In the genomic region with DNA sequence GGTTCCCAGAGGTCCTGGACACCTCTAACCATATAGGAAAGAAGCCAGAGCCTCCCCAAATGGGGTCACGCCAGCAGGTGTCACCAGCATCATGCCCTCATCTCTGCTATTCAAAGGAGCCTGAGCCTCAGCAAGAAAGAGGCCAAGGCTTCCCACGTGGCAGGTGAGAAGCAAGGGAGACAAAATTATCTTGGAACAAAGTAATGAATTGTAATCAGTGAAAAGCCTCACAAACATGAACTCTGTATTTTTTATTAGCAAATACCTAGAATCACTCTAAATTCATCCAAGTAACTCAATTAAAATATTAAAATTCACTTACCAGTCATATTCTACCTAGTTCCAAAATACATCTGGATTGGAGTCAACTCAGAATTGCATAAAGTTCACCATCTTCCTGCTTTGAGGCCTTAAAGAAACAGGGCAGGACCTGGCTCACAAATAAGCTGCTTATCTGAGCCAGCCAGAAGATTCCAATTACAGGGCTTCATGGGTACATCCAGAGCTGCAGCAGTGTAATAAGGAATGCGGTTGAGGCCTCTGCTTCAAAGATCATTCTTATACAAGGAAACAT, we compare ENCODE assay signal across 9 cellular contexts.
DNase-seq lines count a peak whose midpoint lies in the region; ATAC-seq and TF ChIP-seq lines count a peak whose summit lies in the region.
"Had no signal": no experiment of that assay in that cellular context is flagged by ENCODE, and none has a peak within 500 bp of the region (broad histone marks: within the 10 kb centered on the region; RNA-seq: fewer than 3 reads in every experiment).

No MANE protein-coding gene starts in this region.

- intact Hi-C loops in PC-3 (cut with micrococcal nuclease), result loop anchor here (10.0 kb wide), 1 partner anchor 190 kb away; no protein-coding TSS in a partner anchor

- H3K9me3 ChIP-seq in PC-3 (ENCODE audit: low read length) (no peaks in the 10 kb centered on the region), smooth muscle cell (replicated peaks; ENCODE audit: low read depth) (no peaks in the 10 kb centered on the region), Peyer's patch (no peaks in the 10 kb centered on the region)

- H3K9ac ChIP-seq in PC-3 (ENCODE audit: low read length) (no peak overlapping the region), smooth muscle cell (ENCODE audit: low read depth) (no peak overlapping the region)

- DNase-seq in DMS153 (lab: John Stamatoyannopoulos, UW) (peak; percentile 1), DMS153 treated with DMSO at 0.1 percent for 48 hours (lab: John Stamatoyannopoulos, UW; ENCODE audit: unreplicated experiment) (no peak), PC-3 (peak; percentile 37), fibroblast of villous mesenchyme (ENCODE audit: low read depth) (peak; percentile 64), smooth muscle cell (lab: John Stamatoyannopoulos, UW; ENCODE audit: unreplicated experiment) (no peak), Peyer's patch (no peak), medulla oblongata (ENCODE audit: extremely low spot score) (no peak)
- DNase-seq in stimulated activated CD4-positive, alpha-beta T cell treated with anti-CD3 and anti-CD28 coated beads, Interleukin-2, amount 100 ng/mL, for 24 hours, result no peak
- DNase-seq: NCI-H1048 had no signal

- H3K9me2 ChIP-seq in PC-3 (replicated peaks; ENCODE audit: low read length), result no peaks in the 10 kb centered on the region

- POLR2A ChIA-PET in PC-3 (lab: Charles Lee; ENCODE audit: unreplicated experiment), result no interaction called here

- H3F3A ChIP-seq in PC-3 (ENCODE audit: low read length, unreplicated experiment), result no peaks in the 10 kb centered on the region
- H3F3A ChIP-seq in smooth muscle cell (ENCODE audit: low read depth), result peaks cover 5% of the 10 kb centered on the region

- no peak overlapping the region for H3K4me2 ChIP-seq in PC-3 (ENCODE audit: low read length)
- H3K4me2 ChIP-seq in smooth muscle cell, result no peak overlapping the region

- no peaks in the 10 kb centered on the region for H4K20me1 ChIP-seq in PC-3 (ENCODE audit: low read length)
- H4K20me1 ChIP-seq in smooth muscle cell (ENCODE audit: low read depth), result no peaks in the 10 kb centered on the region

- H3K79me2 ChIP-seq in PC-3 (ENCODE audit: low read length) (no peaks in the 10 kb centered on the region), smooth muscle cell (ENCODE audit: low read depth) (no peaks in the 10 kb centered on the region)

- BruUV-seq in PC-3 (replicated peaks; lab: Mats Ljungman, UMichigan), result no TSS peak

- H3K4me1 ChIP-seq in PC-3 (ENCODE audit: insufficient read depth, low read length) (no peaks in the 10 kb centered on the region), smooth muscle cell (ENCODE audit: low read depth) (peaks cover 10% of the 10 kb centered on the region), Peyer's patch (peaks cover 0 to 16% (median 0%) of the 10 kb centered on the region in 4 donors)

- H3K36me3 ChIP-seq in PC-3 (ENCODE audit: low read depth, low read length) (no peaks in the 10 kb centered on the region), smooth muscle cell (ENCODE audit: low read depth) (no peaks in the 10 kb centered on the region), Peyer's patch (no peaks in the 10 kb centered on the region)

- no peak overlapping the region for H2AFZ ChIP-seq in PC-3 (ENCODE audit: low read length)
- no peak overlapping the region for H2AFZ ChIP-seq in smooth muscle cell (ENCODE audit: low read depth)

- no peak overlapping the region for H3K27ac ChIP-seq in PC-3 (ENCODE audit: low read length)
- peak overlapping the region; percentile 5 for H3K27ac ChIP-seq in smooth muscle cell (ENCODE audit: low read depth)
- H3K27ac ChIP-seq in Peyer's patch, result no peak overlapping the region

- 50% methylated on average over 3 of the region's 3 CpGs for WGBS in smooth muscle cell (ENCODE audit: low lambda C conversion rate)

- H3K27me3 ChIP-seq in PC-3 (ENCODE audit: low read length), result no peaks in the 10 kb centered on the region
- H3K27me3 ChIP-seq in smooth muscle cell (ENCODE audit: low read depth), result no peaks in the 10 kb centered on the region
- H3K27me3 ChIP-seq in Peyer's patch, result no peaks in the 10 kb centered on the region

- H3K4me3 ChIP-seq in PC-3 (ENCODE audit: low read length) (no peak overlapping the region), fibroblast of villous mesenchyme (ENCODE audit: low read depth, low read length) (no peak overlapping the region), smooth muscle cell (no peak overlapping the region), Peyer's patch (no peak overlapping the region)

- TF ChIP-seq CTCF in PC-3 (conservative IDR thresholded peaks at IDR 0.05; ENCODE audit: low read depth, low read length) (peak; percentile 56), fibroblast of villous mesenchyme (IDR thresholded peaks at IDR 0.05; ENCODE audit: insufficient read depth, low read depth, low read length) (no peak), smooth muscle cell (IDR thresholded peaks at IDR 0.05; ENCODE audit: borderline replicate concordance, insufficient read depth, poor library complexity, severe bottlenecking) (no peak), Peyer's patch (IDR thresholded peaks at IDR 0.05) (no peak)

- TF ChIP-seq POLR2A in Peyer's patch (IDR thresholded peaks at IDR 0.05), result no peak

- CTCF ChIA-PET in PC-3 (lab: Charles Lee), result interaction anchor here (0.6 kb wide), 1 partner anchor 290 kb away, joined by 3 read pairs; no protein-coding TSS in a partner anchor

- peak; percentile 50 for ATAC-seq in PC-3

Comparison
In these comparisons a context has a peak if more than half of its experiments do, and no peak if none do; other contexts are left out.
1. DNase-seq: peak in DMS153 (single experiment), PC-3 (single experiment) and fibroblast of villous mesenchyme (single experiment); none in DMS153 treated with DMSO at 0.1 percent for 48 hours (single experiment), smooth muscle cell (single experiment), stimulated activated CD4-positive, alpha-beta T cell treated with anti-CD3 and anti-CD28 coated beads, Interleukin-2, amount 100 ng/mL, for 24 hours (0 of 2), Peyer's patch (0 of 3) and medulla oblongata (single experiment).